ENCODE assay signal across 8 cellular contexts in the genomic region with DNA sequence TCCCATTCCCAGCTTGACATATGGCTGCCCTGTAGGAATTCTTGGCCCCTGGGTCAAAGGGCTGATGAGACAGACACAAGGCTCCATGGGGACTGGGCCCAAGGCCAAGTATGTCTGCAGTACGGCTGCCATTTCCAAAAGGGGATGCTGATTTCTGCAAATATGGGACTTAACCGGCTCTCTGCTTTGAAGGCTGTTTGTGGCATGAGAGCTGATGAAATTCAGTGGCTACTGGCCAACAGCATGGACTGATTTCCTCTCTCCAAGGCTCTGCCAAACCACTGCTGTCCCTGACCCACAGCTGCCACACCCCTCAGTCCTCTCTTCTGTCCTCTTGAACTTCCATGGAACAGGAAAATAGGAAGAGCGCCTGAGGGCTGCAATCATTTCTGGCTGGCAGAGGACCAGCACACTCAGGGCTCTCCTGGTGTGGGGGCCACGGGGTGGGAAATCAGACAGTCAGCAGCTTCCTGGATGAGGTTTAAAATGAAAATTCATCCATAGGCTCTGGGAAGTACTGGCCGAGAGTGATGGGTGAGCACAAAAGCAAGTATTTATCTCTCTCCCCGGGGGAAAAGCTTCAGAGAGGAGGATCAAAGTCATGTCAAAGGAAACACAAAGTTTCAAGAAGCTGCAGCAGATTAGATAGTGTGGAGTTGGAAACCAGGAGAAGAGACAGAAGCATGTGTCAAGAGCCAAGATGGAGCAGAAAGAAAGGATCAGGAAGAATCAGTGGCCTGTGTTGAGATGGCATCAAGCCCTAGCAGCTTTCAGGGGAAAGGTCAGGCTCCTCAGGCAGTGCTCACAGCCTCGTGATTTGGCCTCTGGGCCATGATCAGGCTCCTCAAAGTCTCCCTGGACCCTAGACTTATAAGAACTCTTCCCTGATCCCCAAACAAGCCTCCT.
DNase-seq lines count a peak whose midpoint lies in the region; ATAC-seq and TF ChIP-seq lines count a peak whose summit lies in the region.

No MANE protein-coding gene starts in this region.

- H3K9me3 ChIP-seq in liver (ENCODE audit: control insufficient read depth in 4 of 4, low read length in 3 of 4) (no peaks in the 10 kb centered on the region), upper lobe of left lung (no peaks in the 10 kb centered on the region)

- H3K36me3 Mint-ChIP-seq in MCF 10A (ENCODE audit: insufficient read depth, unreplicated experiment), result peaks cover 36% of the 10 kb centered on the region

- peak overlapping the region; percentile 12 for H3K4me3 Mint-ChIP-seq in MCF 10A (ENCODE audit: unreplicated experiment)

- peak in 1 of 4 donors; percentile 31 for TF ChIP-seq EP300 in upper lobe of left lung (IDR thresholded peaks at IDR 0.05)

- H3K4me1 ChIP-seq in liver (ENCODE audit: control insufficient read depth in 4 of 4, insufficient read depth in 4 of 4, low read length in 3 of 4) (peaks cover 13 to 43% (median 26%) of the 10 kb centered on the region in 4 donors), upper lobe of left lung (peaks cover 22 to 46% (median 32%) of the 10 kb centered on the region in 4 donors)

- H3K9me3 Mint-ChIP-seq in MCF 10A (ENCODE audit: unreplicated experiment), result no peaks in the 10 kb centered on the region

- ATAC-seq in upper lobe of left lung (ENCODE audit: low FRiP score in 2 of 2) (peak; percentile 75 to 95), HG03139 (IDR thresholded peaks at IDR 0.05; ENCODE audit: unreplicated experiment) (no peak)

- intact Hi-C loops in MCF 10A (cut with micrococcal nuclease), result loop anchor here (2.0 kb wide), 1 partner anchor 58 kb away; no protein-coding TSS in a partner anchor

- CTCF ChIA-PET in MCF 10A (lab: Yijun Ruan, JAX), result interaction anchor here (0.7 to 5.5 kb wide), 10 partner anchors 10 to 136 kb away, joined by 3 to 43 read pairs (median 4); no protein-coding TSS in a partner anchor

- H3K36me3 ChIP-seq in liver (ENCODE audit: control insufficient read depth in 4 of 4, insufficient read depth in 3 of 4, low read depth in 1 of 4, low read length in 3 of 4) (peaks cover 0 to 3% (median 0%) of the 10 kb centered on the region in 4 donors), upper lobe of left lung (peaks cover 4 to 25% (median 14%) of the 10 kb centered on the region in 4 donors)

- no peak overlapping the region for H3K27ac Mint-ChIP-seq in MCF 10A (ENCODE audit: low read depth, unreplicated experiment)

- H3K9ac ChIP-seq in liver (ENCODE audit: low read depth in 1 of 2, low read length in 2 of 2), result no peak overlapping the region

- DNase-seq in AG09309 (ENCODE audit: low read depth), result peak; percentile 95
- DNase-seq in NCI-H1092 treated with DMSO at 0.1 percent for 48 hours (lab: John Stamatoyannopoulos, UW), result peak; percentile 54
- peak; percentile 96 for DNase-seq in MCF 10A (ENCODE audit: unreplicated experiment)
- DNase-seq in upper lobe of left lung, result peak in 1 of 2 donors; percentile 89
- DNase-seq in NCI-H1930 (lab: John Stamatoyannopoulos, UW), result no peak
- no peak for DNase-seq in activated CD4-positive, alpha-beta T cell treated with anti-CD3 and anti-CD28 coated beads for 48 hours

- peak in 1 of 4 donors; percentile 9 for TF ChIP-seq POLR2A in upper lobe of left lung (IDR thresholded peaks at IDR 0.05)

- peak; percentile 58 to 68 for TF ChIP-seq RAD21 in liver (IDR thresholded peaks at IDR 0.05)

- H3K27me3 ChIP-seq in liver (ENCODE audit: control insufficient read depth in 4 of 4, insufficient read depth in 4 of 4, low read length in 3 of 4), result no peaks in the 10 kb centered on the region
- no peaks in the 10 kb centered on the region for H3K27me3 ChIP-seq in upper lobe of left lung

- H3K27me3 Mint-ChIP-seq in MCF 10A (ENCODE audit: insufficient read depth, unreplicated experiment), result no peaks in the 10 kb centered on the region

- H3K4me1 Mint-ChIP-seq in MCF 10A (ENCODE audit: insufficient read depth, unreplicated experiment), result peaks cover 13% of the 10 kb centered on the region

- POLR2A ChIA-PET in MCF 10A (lab: Yijun Ruan, JAX), result interaction anchor here (0.5 to 2.1 kb wide), 11 partner anchors 8 to 137 kb away, joined by 3 to 17 read pairs (median 3); partner anchors contain the start of genes DRC3 and TOM1L2

- no peak for TF ChIP-seq CTCF in AG09309 (IDR thresholded peaks at IDR 0.05; ENCODE audit: control insufficient read depth, insufficient read depth, low read depth, low read length, missing control alignments)
- TF ChIP-seq CTCF in MCF 10A (IDR thresholded peaks at IDR 0.05; ENCODE audit: unreplicated experiment), result no peak
- no peak for TF ChIP-seq CTCF in liver (IDR thresholded peaks at IDR 0.05; ENCODE audit: low read depth, low read length, missing input control)
- TF ChIP-seq CTCF in upper lobe of left lung (IDR thresholded peaks at IDR 0.05), result no peak

- no TSS peak for BruUV-seq in MCF 10A (replicated peaks; lab: Mats Ljungman, UMichigan)

- H3K4me3 ChIP-seq in AG09309 (ENCODE audit: control insufficient read depth, low read depth, low read length) (no peak overlapping the region), liver (ENCODE audit: low read depth in 1 of 3, low read length in 3 of 3) (no peak overlapping the region), upper lobe of left lung (no peak overlapping the region)

- H3K27ac ChIP-seq in liver (ENCODE audit: low read depth in 1 of 2, low read length in 2 of 2) (peak overlapping the region; percentile 39 to 47), upper lobe of left lung (peak overlapping the region; percentile 45 to 74 (median 71))

- WGBS in liver, result 11% methylated on average over 7 of the region's 7 CpGs
- 20 to 21% methylated on average over 6 to 7 of the region's 7 CpGs for WGBS in upper lobe of left lung, 2 donors

TF ChIP-seq in liver, 16 proteins besides CTCF, POLR2A, EP300 and RAD21:
- TF ChIP-seq JUND (IDR thresholded peaks at IDR 0.05), result peak; percentile 72 to 88
- peak; percentile 97 for TF ChIP-seq NR2F2 (IDR thresholded peaks at IDR 0.05)
- TF ChIP-seq, protein P1, sequence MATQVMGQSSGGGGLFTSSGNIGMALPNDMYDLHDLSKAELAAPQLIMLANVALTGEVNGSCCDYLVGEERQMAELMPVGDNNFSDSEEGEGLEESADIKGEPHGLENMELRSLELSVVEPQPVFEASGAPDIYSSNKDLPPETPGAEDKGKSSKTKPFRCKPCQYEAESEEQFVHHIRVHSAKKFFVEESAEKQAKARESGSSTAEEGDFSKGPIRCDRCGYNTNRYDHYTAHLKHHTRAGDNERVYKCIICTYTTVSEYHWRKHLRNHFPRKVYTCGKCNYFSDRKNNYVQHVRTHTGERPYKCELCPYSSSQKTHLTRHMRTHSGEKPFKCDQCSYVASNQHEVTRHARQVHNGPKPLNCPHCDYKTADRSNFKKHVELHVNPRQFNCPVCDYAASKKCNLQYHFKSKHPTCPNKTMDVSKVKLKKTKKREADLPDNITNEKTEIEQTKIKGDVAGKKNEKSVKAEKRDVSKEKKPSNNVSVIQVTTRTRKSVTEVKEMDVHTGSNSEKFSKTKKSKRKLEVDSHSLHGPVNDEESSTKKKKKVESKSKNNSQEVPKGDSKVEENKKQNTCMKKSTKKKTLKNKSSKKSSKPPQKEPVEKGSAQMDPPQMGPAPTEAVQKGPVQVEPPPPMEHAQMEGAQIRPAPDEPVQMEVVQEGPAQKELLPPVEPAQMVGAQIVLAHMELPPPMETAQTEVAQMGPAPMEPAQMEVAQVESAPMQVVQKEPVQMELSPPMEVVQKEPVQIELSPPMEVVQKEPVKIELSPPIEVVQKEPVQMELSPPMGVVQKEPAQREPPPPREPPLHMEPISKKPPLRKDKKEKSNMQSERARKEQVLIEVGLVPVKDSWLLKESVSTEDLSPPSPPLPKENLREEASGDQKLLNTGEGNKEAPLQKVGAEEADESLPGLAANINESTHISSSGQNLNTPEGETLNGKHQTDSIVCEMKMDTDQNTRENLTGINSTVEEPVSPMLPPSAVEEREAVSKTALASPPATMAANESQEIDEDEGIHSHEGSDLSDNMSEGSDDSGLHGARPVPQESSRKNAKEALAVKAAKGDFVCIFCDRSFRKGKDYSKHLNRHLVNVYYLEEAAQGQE (IDR thresholded peaks at IDR 0.05), result peak; percentile 93
- TF ChIP-seq SP1 (IDR thresholded peaks at IDR 0.05), result peak; percentile 95
- peak; percentile 44 for TF ChIP-seq FOXA2 (IDR thresholded peaks at IDR 0.05)
- peak; percentile 97 to 98 for TF ChIP-seq HNF4A (conservative IDR thresholded peaks at IDR 0.05)
- peak; percentile 95 to 98 for TF ChIP-seq RXRA (IDR thresholded peaks at IDR 0.05)
- peak; percentile 24 for TF ChIP-seq TAF1 (conservative IDR thresholded peaks at IDR 0.05)
- peak; percentile 97 for TF ChIP-seq YY1 (IDR thresholded peaks at IDR 0.05)
- TF ChIP-seq, protein P2, sequence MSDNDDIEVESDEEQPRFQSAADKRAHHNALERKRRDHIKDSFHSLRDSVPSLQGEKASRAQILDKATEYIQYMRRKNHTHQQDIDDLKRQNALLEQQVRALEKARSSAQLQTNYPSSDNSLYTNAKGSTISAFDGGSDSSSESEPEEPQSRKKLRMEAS (IDR thresholded peaks at IDR 0.05), result peak; percentile 99
- peak; percentile 47 for TF ChIP-seq FOXA1 (IDR thresholded peaks at IDR 0.05)
- TF ChIP-seq ATF3 (IDR thresholded peaks at IDR 0.05), result peak; percentile 98
- peak in 1 of 2 donors; percentile 64 for TF ChIP-seq GABPA (IDR thresholded peaks at IDR 0.05 in 1 of 2, conservative IDR thresholded peaks at IDR 0.05 in 1 of 2)
- TF ChIP-seq, protein P3, sequence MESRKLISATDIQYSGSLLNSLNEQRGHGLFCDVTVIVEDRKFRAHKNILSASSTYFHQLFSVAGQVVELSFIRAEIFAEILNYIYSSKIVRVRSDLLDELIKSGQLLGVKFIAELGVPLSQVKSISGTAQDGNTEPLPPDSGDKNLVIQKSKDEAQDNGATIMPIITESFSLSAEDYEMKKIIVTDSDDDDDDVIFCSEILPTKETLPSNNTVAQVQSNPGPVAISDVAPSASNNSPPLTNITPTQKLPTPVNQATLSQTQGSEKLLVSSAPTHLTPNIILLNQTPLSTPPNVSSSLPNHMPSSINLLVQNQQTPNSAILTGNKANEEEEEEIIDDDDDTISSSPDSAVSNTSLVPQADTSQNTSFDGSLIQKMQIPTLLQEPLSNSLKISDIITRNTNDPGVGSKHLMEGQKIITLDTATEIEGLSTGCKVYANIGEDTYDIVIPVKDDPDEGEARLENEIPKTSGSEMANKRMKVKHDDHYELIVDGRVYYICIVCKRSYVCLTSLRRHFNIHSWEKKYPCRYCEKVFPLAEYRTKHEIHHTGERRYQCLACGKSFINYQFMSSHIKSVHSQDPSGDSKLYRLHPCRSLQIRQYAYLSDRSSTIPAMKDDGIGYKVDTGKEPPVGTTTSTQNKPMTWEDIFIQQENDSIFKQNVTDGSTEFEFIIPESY (IDR thresholded peaks at IDR 0.05), result peak; percentile 95
- TF ChIP-seq HNF4G (IDR thresholded peaks at IDR 0.05), result peak; percentile 91
- peak; percentile 72 to 88 for TF ChIP-seq EGR1 (IDR thresholded peaks at IDR 0.05; ENCODE audit: low read depth in 2 of 2)

Comparison
In these comparisons a context has a peak if more than half of its experiments do, and no peak if none do; other contexts are left out.
1. DNase-seq: peak in AG09309 (single experiment), NCI-H1092 treated with DMSO at 0.1 percent for 48 hours (single experiment) and MCF 10A (single experiment); none in NCI-H1930 (0 of 2) and activated CD4-positive, alpha-beta T cell treated with anti-CD3 and anti-CD28 coated beads for 48 hours (single experiment).